Comparison of ENCODE assay signal across 11 cellular contexts in genomic region chr22:40046126-40046525, GRCh38. TPM values are rescaled to one million over a fixed set of nuclear protein-coding genes. Genes with fewer than 3 reads are reported as not detected.
DNase-seq lines count a peak whose midpoint lies in the region; ATAC-seq and TF ChIP-seq lines count a peak whose summit lies in the region.
"Had no signal": no experiment of that assay in that cellular context is flagged by ENCODE, and none has a peak within 500 bp of the region (broad histone marks: within the 10 kb centered on the region; RNA-seq: fewer than 3 reads in every experiment).

No MANE protein-coding gene starts in this region.

- H3F3A ChIP-seq in DOHH2 (ENCODE audit: control insufficient read depth, insufficient read depth): peaks cover 30% of the 10 kb centered on the region
- peaks cover 13% of the 10 kb centered on the region for H3F3A ChIP-seq in neural progenitor cell (ENCODE audit: low read depth)

- no peak overlapping the region; the same call in 1 of the 2 replicates for H2AFZ ChIP-seq in OCI-LY7 (ENCODE audit: low read length)
- no peak overlapping the region for H2AFZ ChIP-seq in neural progenitor cell (replicated peaks)

- peaks cover 17% of the 10 kb centered on the region for H3K4me1 Mint-ChIP-seq in neural progenitor cell

- H3K36me3 Mint-ChIP-seq in neural progenitor cell: no peaks in the 10 kb centered on the region

- H3K27ac Mint-ChIP-seq in neural progenitor cell: no peak overlapping the region
- H3K27ac Mint-ChIP-seq: dendritic cell treated with granulocyte-macrophage colony-stimulating factor and Interleukin-4, amounts not matched to agents 40 ng/mL and 50 ng/mL, for 4 days had no signal

- H3K4me2 ChIP-seq in DOHH2 (ENCODE audit: low read length) (peak overlapping the region; percentile 75), OCI-LY7 (ENCODE audit: low read length) (peak overlapping the region; percentile 97), neural progenitor cell (peak overlapping the region; percentile 92)

- H3K9me2 ChIP-seq in DOHH2 (replicated peaks; ENCODE audit: control insufficient read depth, low read length) (no peaks in the 10 kb centered on the region), OCI-LY7 (ENCODE audit: insufficient read depth, low read length) (no peaks in the 10 kb centered on the region)

- H3K9me3 Mint-ChIP-seq in neural progenitor cell: no peaks in the 10 kb centered on the region
- H3K9me3 Mint-ChIP-seq: dendritic cell treated with granulocyte-macrophage colony-stimulating factor and Interleukin-4, amounts not matched to agents 40 ng/mL and 50 ng/mL, for 4 days had no signal

- H4K20me1 ChIP-seq in DOHH2 (ENCODE audit: control insufficient read depth, insufficient read depth, low read depth, low read length) (no peaks in the 10 kb centered on the region), OCI-LY7 (ENCODE audit: insufficient read depth, low read length) (no peaks in the 10 kb centered on the region), neural progenitor cell (ENCODE audit: low read depth) (peaks cover 58% of the 10 kb centered on the region)

- H3K9ac ChIP-seq in neural progenitor cell: peak overlapping the region; percentile 86

- H3K27me3 Mint-ChIP-seq in neural progenitor cell (ENCODE audit: insufficient read depth, low read depth): peaks cover 11% of the 10 kb centered on the region
- H3K27me3 Mint-ChIP-seq: dendritic cell treated with granulocyte-macrophage colony-stimulating factor and Interleukin-4, amounts not matched to agents 40 ng/mL and 50 ng/mL, for 4 days had no signal

- TF ChIP-seq CTCF in DOHH2 (IDR thresholded peaks at IDR 0.05; ENCODE audit: low read depth, low read length, poor library complexity, severe bottlenecking) (no peak), OCI-LY7 (conservative IDR thresholded peaks at IDR 0.05; ENCODE audit: low read length) (no peak), dorsolateral prefrontal cortex (IDR thresholded peaks at IDR 0.05 in 54 of 56, conservative IDR thresholded peaks at IDR 0.05 in 2 of 56; ENCODE audit: low read depth in 1 of 56, partially characterized antibody in 56 of 56) (no peak), neural progenitor cell (IDR thresholded peaks at IDR 0.05) (no peak), upper lobe of left lung (IDR thresholded peaks at IDR 0.05) (no peak)

- ATAC-seq in upper lobe of left lung (ENCODE audit: low FRiP score in 2 of 2) (no peak), GM18498 (IDR thresholded peaks at IDR 0.05; ENCODE audit: unreplicated experiment) (no peak)

- H3K4me1 ChIP-seq in DOHH2 (ENCODE audit: control insufficient read depth, low read length): peaks cover 57% of the 10 kb centered on the region
- H3K4me1 ChIP-seq in OCI-LY7 (ENCODE audit: insufficient read depth, low read length, poor library complexity, severe bottlenecking): peaks cover 58% of the 10 kb centered on the region
- peaks cover 10% of the 10 kb centered on the region for H3K4me1 ChIP-seq in neural progenitor cell
- peaks cover 26 to 61% (median 31%) of the 10 kb centered on the region in 4 donors for H3K4me1 ChIP-seq in upper lobe of left lung

- H3K79me2 ChIP-seq in DOHH2 (ENCODE audit: control insufficient read depth, low read length) (peaks cover 48% of the 10 kb centered on the region), OCI-LY7 (ENCODE audit: insufficient read depth, low read depth, low read length) (peaks cover 47% of the 10 kb centered on the region), neural progenitor cell (ENCODE audit: low read depth) (peaks cover 59% of the 10 kb centered on the region)

- H3K4me3 Mint-ChIP-seq in neural progenitor cell: peak overlapping the region; percentile 89

- POLR2A ChIA-PET in OCI-LY7 (lab: Charles Lee): no interaction called here

- DNase-seq in OCI-LY7 (ENCODE audit: low spot score) (peak; percentile 23), dorsolateral prefrontal cortex (peak in 1 of 10 donors; percentile 23), neural progenitor cell (ENCODE audit: low spot score) (no peak), upper lobe of left lung (no peak), GM03348 (ENCODE audit: low spot score) (no peak), NCI-H1105 treated with DMSO at 0.1 percent for 48 hours (lab: John Stamatoyannopoulos, UW) (no peak)
- DNase-seq: GDM1, T-helper 9 cell had no signal

- CTCF ChIA-PET in OCI-LY7 (lab: Charles Lee; ENCODE audit: unreplicated experiment): no interaction called here

- 80 to 81% methylated on average over 9 of the region's 9 CpGs for WGBS in upper lobe of left lung, 2 donors

- H3K27ac ChIP-seq in DOHH2 (ENCODE audit: low read depth, low read length) (peak overlapping the region; percentile 84), OCI-LY7 (ENCODE audit: low read depth, low read length, poor library complexity, severe bottlenecking) (peak overlapping the region; percentile 85), dorsolateral prefrontal cortex (no peak overlapping the region), neural progenitor cell (no peak overlapping the region), upper lobe of left lung (no peak overlapping the region)

- peak overlapping the region; percentile 81 for H3K4me3 ChIP-seq in DOHH2 (ENCODE audit: low read length)
- H3K4me3 ChIP-seq in OCI-LY7 (ENCODE audit: low read depth, low read length, poor library complexity, severe bottlenecking): peak overlapping the region; percentile 97
- H3K4me3 ChIP-seq in dorsolateral prefrontal cortex: peak overlapping the region; percentile 56 to 96 (median 82)
- peak overlapping the region; percentile 79 for H3K4me3 ChIP-seq in neural progenitor cell
- H3K4me3 ChIP-seq in upper lobe of left lung: peak overlapping the region in 2 of 4 donors; percentile 92 to 96

- peaks cover under 1% of the 10 kb centered on the region; the same call in 1 of the 2 replicates for H3K27me3 ChIP-seq in DOHH2 (ENCODE audit: control insufficient read depth, low read length)
- peaks cover 0 to 4% (median 0%) of the 10 kb centered on the region in 45 donors for H3K27me3 ChIP-seq in dorsolateral prefrontal cortex
- H3K27me3 ChIP-seq in neural progenitor cell: peaks cover 19% of the 10 kb centered on the region
- H3K27me3 ChIP-seq in upper lobe of left lung: no peaks in the 10 kb centered on the region

- TF ChIP-seq POLR2A in upper lobe of left lung (IDR thresholded peaks at IDR 0.05): no peak

- BruUV-seq in OCI-LY7 (replicated peaks; lab: Mats Ljungman, UMichigan): TSS peak; percentile 74

- intact Hi-C loops in OCI-LY7 (cut with micrococcal nuclease; ENCODE audit: unreplicated experiment): no loop called here
- intact Hi-C loops in dorsolateral prefrontal cortex (cut with DNase I): loop anchor here (5.0 to 10.0 kb wide), 2 partner anchors 131 to 891 kb away; partner anchors contain the start of genes CBX7 (in 1 of the 2) and TNRC6B (in 1 of the 2)

- H3K36me3 ChIP-seq in DOHH2 (ENCODE audit: control insufficient read depth, low read length) (peaks cover 2% of the 10 kb centered on the region; the same call in 1 of the 2 replicates), OCI-LY7 (ENCODE audit: insufficient read depth, low read length) (no peaks in the 10 kb centered on the region), neural progenitor cell (no peaks in the 10 kb centered on the region), upper lobe of left lung (no peaks in the 10 kb centered on the region)

- H3K9me3 ChIP-seq in DOHH2 (ENCODE audit: control insufficient read depth, insufficient read depth, low read length): no peaks in the 10 kb centered on the region
- no peaks in the 10 kb centered on the region for H3K9me3 ChIP-seq in OCI-LY7 (ENCODE audit: low read length)
- H3K9me3 ChIP-seq in neural progenitor cell (ENCODE audit: low read depth): no peaks in the 10 kb centered on the region
- no peaks in the 10 kb centered on the region for H3K9me3 ChIP-seq in upper lobe of left lung

- TF ChIP-seq EP300 in upper lobe of left lung (IDR thresholded peaks at IDR 0.05): no peak

RNA-seq across cellular contexts. Expression of gene FAM83F, which starts 51.4 kb away (rescaled TPM):
- not detected in 2 replicates for total RNA-seq in OCI-LY7 (2014; rRNA removed; shearing (Covaris generic))
- total RNA-seq in OCI-LY7 (2022) (not detected in 2 replicates), dorsolateral prefrontal cortex (under 1 TPM in 114 of 120 experiments, not detected in 6; 0.03 to 0.91 (median 0.11) TPM), neural progenitor cell (ENCODE audit: low replicate concordance) (0.09 and 0.56 TPM in 2 replicates), upper lobe of left lung (1 to 10 TPM in 2 of 6 donors, under 1 TPM in 4; 0.23 to 2.8 (median 0.67) TPM)

Comparison
In these comparisons a context has a peak if more than half of its experiments do, and no peak if none do; other contexts are left out.
1. H3K27ac ChIP-seq: peak in DOHH2 (single experiment) and OCI-LY7 (single experiment); none in dorsolateral prefrontal cortex (0 of 59), neural progenitor cell (single experiment) and upper lobe of left lung (0 of 4).
2. Peak in every context shown above with its lines, with median percentiles within 50 percentile points of each other: H3K4me2 ChIP-seq.